In the genomic region with DNA sequence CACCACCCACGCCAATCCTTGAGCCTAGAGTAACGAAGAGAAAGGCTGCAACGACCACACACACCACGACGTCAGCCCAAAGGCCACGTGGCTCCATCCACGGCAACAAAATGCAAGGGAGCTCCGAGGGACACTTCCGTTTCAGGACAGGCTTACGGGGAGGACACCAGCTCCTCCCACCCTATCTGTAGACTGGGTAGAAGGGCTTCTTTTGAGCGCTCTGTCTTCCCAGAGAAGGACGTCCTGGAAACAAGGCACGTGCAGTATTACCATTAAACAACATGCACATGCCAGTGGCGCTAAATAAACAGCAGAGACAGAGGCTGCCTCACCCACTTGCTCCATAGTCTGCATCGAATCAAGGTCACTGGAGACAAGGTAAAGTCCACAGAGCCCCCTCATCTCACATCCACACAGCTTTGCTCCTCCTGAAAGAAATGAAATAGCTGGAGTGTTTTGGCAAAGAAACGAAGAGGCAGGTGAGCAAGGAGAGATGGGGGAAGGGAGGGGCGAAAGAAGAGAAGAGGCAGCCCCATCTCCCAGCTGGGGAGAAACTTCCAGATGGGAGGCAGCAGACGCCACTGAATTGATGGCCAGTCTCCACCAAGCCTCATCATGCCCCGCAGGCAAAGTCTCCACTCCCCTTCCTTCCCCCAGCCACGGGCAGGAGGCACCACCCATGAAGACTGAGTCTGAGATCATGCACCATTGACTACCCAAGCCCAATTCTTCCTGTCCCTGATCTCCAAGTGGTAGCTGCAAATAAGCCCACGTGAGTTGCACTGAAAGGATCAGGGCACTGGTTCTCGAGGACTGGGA, we compare ENCODE assay signal across 33 cellular contexts. TPM values are rescaled to one million over a fixed set of nuclear protein-coding genes. Genes with fewer than 3 reads are reported as not detected.
DNase-seq lines count a peak whose midpoint lies in the region; ATAC-seq, FAIRE-seq and TF ChIP-seq lines count a peak whose summit lies in the region.
"Had no signal": no experiment of that assay in that cellular context is flagged by ENCODE, and none has a peak within 500 bp of the region (broad histone marks: within the 10 kb centered on the region; RNA-seq: fewer than 3 reads in every experiment).

No MANE protein-coding gene starts in this region.

- H3K36me3 Mint-ChIP-seq in chondrocyte (ENCODE audit: low read depth): no peaks in the 10 kb centered on the region
- H3K36me3 Mint-ChIP-seq in activated CD8-positive, alpha-beta T cell treated with anti-CD3 and anti-CD28 coated beads for 36 hours (ENCODE audit: low read depth): no peaks in the 10 kb centered on the region
- H3K36me3 Mint-ChIP-seq: activated naive CD8-positive, alpha-beta T cell treated with anti-CD3 and anti-CD28 coated beads, Interleukin-2, amount 10 ng/mL, durations not matched to agents 7 days and 5 days; CD4-positive, alpha-beta memory T cell; naive thymus-derived CD4-positive, alpha-beta T cell; stimulated activated naive B cell treated with anti-CD40 and anti-IgM and Interleukin-4, amounts not matched to agents 10 μg/mL and 1 μg/mL and 100 μg/mL, for 72 hours had no signal

- H3K36me3 ChIP-seq in left ventricle myocardium inferior: no peaks in the 10 kb centered on the region
- peaks cover 0 to 3% of the 10 kb centered on the region in 2 experiments for H3K36me3 ChIP-seq in trophoblast cell (ENCODE audit: control insufficient read depth in 1 of 2, insufficient read depth in 2 of 2, low read length in 2 of 2)
- H3K36me3 ChIP-seq: heart left ventricle, SJSA1 had no signal

- TF ChIP-seq CTCF in left ventricle myocardium inferior (IDR thresholded peaks at IDR 0.05; ENCODE audit: borderline replicate concordance): no peak
- TF ChIP-seq CTCF in chondrocyte (IDR thresholded peaks at IDR 0.05): no peak
- no peak for TF ChIP-seq CTCF in activated CD8-positive, alpha-beta T cell treated with anti-CD3 and anti-CD28 coated beads for 36 hours (IDR thresholded peaks at IDR 0.05)

- no peak overlapping the region for H3K4me2 ChIP-seq in trophoblast cell (ENCODE audit: low read length)
- H3K4me2 ChIP-seq: KMS-11 had no signal

- H3K4me3 Mint-ChIP-seq in chondrocyte (ENCODE audit: unreplicated experiment): no peak overlapping the region
- no peak overlapping the region for H3K4me3 Mint-ChIP-seq in activated CD8-positive, alpha-beta T cell treated with anti-CD3 and anti-CD28 coated beads for 36 hours
- H3K4me3 Mint-ChIP-seq: activated CD4-positive, alpha-beta T cell treated with anti-CD3 and anti-CD28 coated beads, Interleukin-2, amount 10 ng/mL, durations not matched to agents 7 days and 5 days; activated naive CD8-positive, alpha-beta T cell treated with anti-CD3 and anti-CD28 coated beads, Interleukin-2, amount 10 ng/mL, durations not matched to agents 7 days and 5 days; B cell; CD4-positive, alpha-beta memory T cell; dendritic cell treated with granulocyte-macrophage colony-stimulating factor and Interleukin-4, amounts not matched to agents 40 ng/mL and 50 ng/mL, for 4 days; naive thymus-derived CD4-positive, alpha-beta T cell; stimulated activated naive B cell treated with anti-CD40 and anti-IgM and Interleukin-4, amounts not matched to agents 10 μg/mL and 1 μg/mL and 100 μg/mL, for 72 hours had no signal

- peaks cover 27% of the 10 kb centered on the region for H3K79me2 ChIP-seq in trophoblast cell (ENCODE audit: control insufficient read depth, insufficient read depth, low read length, poor library complexity)

- H3K23ac ChIP-seq in trophoblast cell (ENCODE audit: low read length): no peak overlapping the region

- H3K9ac ChIP-seq in trophoblast cell (ENCODE audit: low read length): no peak overlapping the region
- H3K9ac ChIP-seq: KMS-11 had no signal

- peak; percentile 5 for FAIRE-seq in urothelium cell line (lab: Jason Lieb, UNC)
- FAIRE-seq: astrocyte, GM12891, H1, keratinocyte, RCC 7860 had no signal

- no peak overlapping the region for H2BK5ac ChIP-seq in trophoblast cell (ENCODE audit: low read depth, low read length, poor library complexity)

- no peak overlapping the region for H2BK120ac ChIP-seq in trophoblast cell (ENCODE audit: insufficient read depth, low read length, poor library complexity)

- no peak overlapping the region for H2AK5ac ChIP-seq in trophoblast cell (ENCODE audit: low read length)

- WGBS in trophoblast cell (ENCODE audit: extremely low coverage, insufficient coverage, insufficient read length): no CpG with 5 or more reads among the region's 22 CpGs

- no peak overlapping the region for H4K12ac ChIP-seq in trophoblast cell (ENCODE audit: low read depth, low read length)

- H3K79me1 ChIP-seq in trophoblast cell (ENCODE audit: low read length): peaks cover 22% of the 10 kb centered on the region

- H3K27ac ChIP-seq in left ventricle myocardium inferior (replicated peaks) (peak overlapping the region; percentile 63), trophoblast cell (ENCODE audit: low read depth, low read length) (no peak overlapping the region)
- H3K27ac ChIP-seq: foreskin keratinocyte, KMS-11, SJSA1 had no signal

- CTCF ChIA-PET in activated CD8-positive, alpha-beta T cell treated with anti-CD3 and anti-CD28 coated beads for 36 hours (lab: Charles Lee): no interaction called here

- H3K9me3 Mint-ChIP-seq in chondrocyte (ENCODE audit: low read depth): no peaks in the 10 kb centered on the region
- H3K9me3 Mint-ChIP-seq in activated CD8-positive, alpha-beta T cell treated with anti-CD3 and anti-CD28 coated beads for 36 hours: no peaks in the 10 kb centered on the region
- H3K9me3 Mint-ChIP-seq: activated CD4-positive, alpha-beta T cell treated with anti-CD3 and anti-CD28 coated beads, Interleukin-2, amount 10 ng/mL, durations not matched to agents 7 days and 5 days; activated naive CD8-positive, alpha-beta T cell treated with anti-CD3 and anti-CD28 coated beads, Interleukin-2, amount 10 ng/mL, durations not matched to agents 7 days and 5 days; dendritic cell treated with granulocyte-macrophage colony-stimulating factor and Interleukin-4, amounts not matched to agents 40 ng/mL and 50 ng/mL, for 4 days; naive thymus-derived CD4-positive, alpha-beta T cell; stimulated activated naive B cell treated with anti-CD40 and anti-IgM and Interleukin-4, amounts not matched to agents 10 μg/mL and 1 μg/mL and 100 μg/mL, for 72 hours had no signal

- H3K14ac ChIP-seq in trophoblast cell (ENCODE audit: low read length): no peak overlapping the region

- H3K9me3 ChIP-seq in left ventricle myocardium inferior (replicated peaks): no peaks in the 10 kb centered on the region
- peaks cover under 1% of the 10 kb centered on the region for H3K9me3 ChIP-seq in trophoblast cell (ENCODE audit: insufficient read depth, low read depth, low read length)
- H3K9me3 ChIP-seq: heart left ventricle, SJSA1 had no signal

- H3K18ac ChIP-seq in trophoblast cell (ENCODE audit: low read length): peak overlapping the region; percentile 17

- peak overlapping the region; percentile 22 for H3K4ac ChIP-seq in trophoblast cell (ENCODE audit: low read depth, low read length)

- no peak overlapping the region for H4K91ac ChIP-seq in trophoblast cell (ENCODE audit: low read depth, low read length)

- H3K4me3 ChIP-seq in left ventricle myocardium inferior (no peak overlapping the region), trophoblast cell (ENCODE audit: low read depth, low read length) (no peak overlapping the region)
- H3K4me3 ChIP-seq: heart left ventricle, SJSA1 had no signal

- ATAC-seq in Right ventricle myocardium superior (ENCODE audit: poor library complexity): no peak
- no peak for ATAC-seq in HG03520 (IDR thresholded peaks at IDR 0.05; ENCODE audit: unreplicated experiment)
- no peak for ATAC-seq in activated CD8-positive, alpha-beta T cell treated with anti-CD3 and anti-CD28 coated beads for 36 hours
- ATAC-seq: esophagus mucosa; foreskin keratinocyte; heart left ventricle; naive thymus-derived CD4-positive, alpha-beta T cell; stimulated activated naive B cell treated with anti-CD40 and anti-IgM and Interleukin-4, amounts not matched to agents 10 μg/mL and 1 μg/mL and 100 μg/mL, for 72 hours had no signal

- H3K4me1 Mint-ChIP-seq in chondrocyte (ENCODE audit: low read depth): peaks cover 85% of the 10 kb centered on the region
- no peaks in the 10 kb centered on the region for H3K4me1 Mint-ChIP-seq in activated CD8-positive, alpha-beta T cell treated with anti-CD3 and anti-CD28 coated beads for 36 hours (ENCODE audit: low read depth)
- H3K4me1 Mint-ChIP-seq: activated CD4-positive, alpha-beta T cell treated with anti-CD3 and anti-CD28 coated beads, Interleukin-2, amount 10 ng/mL, durations not matched to agents 7 days and 5 days; activated naive CD8-positive, alpha-beta T cell treated with anti-CD3 and anti-CD28 coated beads, Interleukin-2, amount 10 ng/mL, durations not matched to agents 7 days and 5 days; B cell; CD4-positive, alpha-beta memory T cell had no signal

- no peak overlapping the region for H4K8ac ChIP-seq in trophoblast cell (ENCODE audit: low read depth, low read length)

- H2BK12ac ChIP-seq in trophoblast cell (ENCODE audit: low read length): no peak overlapping the region

- intact Hi-C loops in left ventricle myocardium inferior (cut with micrococcal nuclease): no loop called here
- intact Hi-C loops in Right ventricle myocardium superior (cut with DNase I): no loop called here
- intact Hi-C loops in activated CD8-positive, alpha-beta T cell treated with anti-CD3 and anti-CD28 coated beads for 36 hours (cut with micrococcal nuclease): no loop called here

- POLR2A ChIA-PET in activated CD8-positive, alpha-beta T cell treated with anti-CD3 and anti-CD28 coated beads for 36 hours (lab: Charles Lee): no interaction called here

- no peaks in the 10 kb centered on the region for H3K27me3 Mint-ChIP-seq in chondrocyte (ENCODE audit: low read depth)
- no peaks in the 10 kb centered on the region for H3K27me3 Mint-ChIP-seq in activated CD8-positive, alpha-beta T cell treated with anti-CD3 and anti-CD28 coated beads for 36 hours
- H3K27me3 Mint-ChIP-seq: activated CD4-positive, alpha-beta T cell treated with anti-CD3 and anti-CD28 coated beads, Interleukin-2, amount 10 ng/mL, durations not matched to agents 7 days and 5 days; activated naive CD8-positive, alpha-beta T cell treated with anti-CD3 and anti-CD28 coated beads, Interleukin-2, amount 10 ng/mL, durations not matched to agents 7 days and 5 days; B cell; CD4-positive, alpha-beta memory T cell; dendritic cell treated with granulocyte-macrophage colony-stimulating factor and Interleukin-4, amounts not matched to agents 40 ng/mL and 50 ng/mL, for 4 days had no signal

- H3K4me1 ChIP-seq in left ventricle myocardium inferior (peaks cover 93% of the 10 kb centered on the region), trophoblast cell (ENCODE audit: control insufficient read depth in 1 of 2, insufficient read depth in 2 of 2, low read length in 2 of 2) (peaks cover 52 to 63% of the 10 kb centered on the region in 2 experiments)

- H3K27me3 ChIP-seq in left ventricle myocardium inferior (ENCODE audit: low read depth) (no peaks in the 10 kb centered on the region), trophoblast cell (ENCODE audit: insufficient read depth, low read length) (no peaks in the 10 kb centered on the region)
- H3K27me3 ChIP-seq: foreskin keratinocyte, heart left ventricle, SJSA1 had no signal

- H3K27ac Mint-ChIP-seq in chondrocyte (ENCODE audit: unreplicated experiment): peak overlapping the region; percentile 42
- no peak overlapping the region for H3K27ac Mint-ChIP-seq in activated CD8-positive, alpha-beta T cell treated with anti-CD3 and anti-CD28 coated beads for 36 hours
- H3K27ac Mint-ChIP-seq: activated CD4-positive, alpha-beta T cell treated with anti-CD3 and anti-CD28 coated beads, Interleukin-2, amount 10 ng/mL, durations not matched to agents 7 days and 5 days; activated naive CD8-positive, alpha-beta T cell treated with anti-CD3 and anti-CD28 coated beads, Interleukin-2, amount 10 ng/mL, durations not matched to agents 7 days and 5 days; B cell; CD4-positive, alpha-beta memory T cell; dendritic cell treated with granulocyte-macrophage colony-stimulating factor and Interleukin-4, amounts not matched to agents 40 ng/mL and 50 ng/mL, for 4 days; naive thymus-derived CD4-positive, alpha-beta T cell; stimulated activated naive B cell treated with anti-CD40 and anti-IgM and Interleukin-4, amounts not matched to agents 10 μg/mL and 1 μg/mL and 100 μg/mL, for 72 hours had no signal

- DNase-seq in left ventricle myocardium inferior (no peak), Right ventricle myocardium superior (no peak), chondrocyte (ENCODE audit: low spot score) (no peak), trophoblast cell (no peak), urothelium cell line (ENCODE audit: low spot score) (no peak), NK-92 (lab: John Stamatoyannopoulos, UW; ENCODE audit: unreplicated experiment) (no peak)
- no peak for DNase-seq in activated CD8-positive, alpha-beta T cell treated with anti-CD3 and anti-CD28 coated beads for 36 hours
- DNase-seq: activated CD4-positive, alpha-beta T cell treated with anti-CD3 and anti-CD28 coated beads, Interleukin-2, amount 10 ng/mL, durations not matched to agents 7 days and 5 days; activated gamma-delta T cell treated with Interleukin-2 at 50 U/mL for 16 hours; activated naive CD8-positive, alpha-beta T cell treated with anti-CD3 and anti-CD28 coated beads, Interleukin-2, amount 10 ng/mL, durations not matched to agents 7 days and 5 days; activated T-cell treated with anti-CD3 and anti-CD28 coated beads, Interleukin-2, amount 50 U/mL, for 1 hour; caudate nucleus; CD4-positive, alpha-beta memory T cell; foreskin keratinocyte; heart left ventricle; MM.1S; naive thymus-derived CD4-positive, alpha-beta T cell; NCI-H1105 treated with DMSO at 0.1 percent for 48 hours; NCI-H2029; occipital lobe; stimulated activated naive B cell treated with anti-CD40 and anti-IgM and Interleukin-4, amounts not matched to agents 10 μg/mL and 1 μg/mL and 100 μg/mL, for 72 hours; T1000 had no signal

- H2AFZ ChIP-seq in trophoblast cell (ENCODE audit: insufficient read depth, low read length, poor library complexity): no peak overlapping the region

RNA-seq across cellular contexts. Expression of a gene that starts 24.0 kb away (rescaled TPM):
- total RNA-seq in left ventricle myocardium inferior: 9.6 TPM
- 8.3 TPM for total RNA-seq in Right ventricle myocardium superior
- 74.4 to 91.0 TPM (median 86.8 TPM) in 3 replicates for total RNA-seq in chondrocyte
- polyA plus RNA-seq in trophoblast cell (2013): 36.4 and 36.5 TPM in 2 replicates
- under 1 TPM; 0.16 to 0.25 TPM for total RNA-seq in activated CD8-positive, alpha-beta T cell treated with anti-CD3 and anti-CD28 coated beads for 36 hours
